Comparison of ENCODE assay signal across 24 cellular contexts in genomic region chr2:2590796-2591541, GRCh38.
DNase-seq lines count a peak whose midpoint lies in the region; ATAC-seq and TF ChIP-seq lines count a peak whose summit lies in the region.
"Had no signal": no experiment of that assay in that cellular context is flagged by ENCODE, and none has a peak within 500 bp of the region (broad histone marks: within the 10 kb centered on the region; RNA-seq: fewer than 3 reads in every experiment).

No MANE protein-coding gene starts in this region.

- H3K4me3 Mint-ChIP-seq in GM23338 = no peak overlapping the region
- no peak overlapping the region for H3K4me3 Mint-ChIP-seq in T-helper 2 cell treated with Interferon-gamma antibody and Interleukin-4, amounts not matched to agents 5 μg/mL and 100 μg/mL, for 36 hours
- H3K4me3 Mint-ChIP-seq: activated CD4-positive, alpha-beta memory T cell treated with anti-CD3 and anti-CD28 coated beads for 36 hours; activated T-cell treated with anti-CD3 and anti-CD28 coated beads, Interleukin-2, amount 50 U/mL, for 72 hours; endodermal cell; naive thymus-derived CD4-positive, alpha-beta T cell; stimulated activated memory B cell treated with anti-CD40 and anti-IgM and Interleukin-4, amounts not matched to agents 10 μg/mL and 1 μg/mL and 100 μg/mL, for 72 hours had no signal

- H4K20me1 ChIP-seq in GM23338 (replicated peaks; ENCODE audit: insufficient read depth) = no peaks in the 10 kb centered on the region
- H4K20me1 ChIP-seq: BLaER1 had no signal

- H3K27ac ChIP-seq in GM23338 (ENCODE audit: low read depth) = no peak overlapping the region
- no peak overlapping the region for H3K27ac ChIP-seq in right cardiac atrium (ENCODE audit: low read length)
- H3K27ac ChIP-seq: BLaER1, upper lobe of left lung had no signal

- intact Hi-C loops in right cardiac atrium (cut with DNase I) = no loop called here

- peaks cover 3% of the 10 kb centered on the region; the same call in 2 of the 3 replicates for H3K9me3 Mint-ChIP-seq in GM23338
- H3K9me3 Mint-ChIP-seq in T-helper 2 cell treated with Interferon-gamma antibody and Interleukin-4, amounts not matched to agents 5 μg/mL and 100 μg/mL, for 36 hours = no peaks in the 10 kb centered on the region

- H3K27me3 Mint-ChIP-seq in GM23338 (ENCODE audit: insufficient read depth, low read depth, poor library complexity) = peaks cover 2% of the 10 kb centered on the region
- H3K27me3 Mint-ChIP-seq in T-helper 2 cell treated with Interferon-gamma antibody and Interleukin-4, amounts not matched to agents 5 μg/mL and 100 μg/mL, for 36 hours (ENCODE audit: low read depth) = no peaks in the 10 kb centered on the region

- H3F3A ChIP-seq in GM23338 (replicated peaks; ENCODE audit: low read depth) = no peaks in the 10 kb centered on the region

- no peak overlapping the region for H3K4me3 ChIP-seq in GM23338
- no peak overlapping the region for H3K4me3 ChIP-seq in right cardiac atrium (ENCODE audit: low read length)
- H3K4me3 ChIP-seq: BLaER1, upper lobe of left lung had no signal

- no peak for TF ChIP-seq CTCF in GM23338 (conservative IDR thresholded peaks at IDR 0.05; ENCODE audit: low read depth in 2 of 2)

- H2AFZ ChIP-seq in GM23338 = no peak overlapping the region; the same call in 1 of the 2 replicates

- H3K27me3 ChIP-seq in GM23338 (ENCODE audit: insufficient read depth) = no peaks in the 10 kb centered on the region
- no peaks in the 10 kb centered on the region for H3K27me3 ChIP-seq in right cardiac atrium (ENCODE audit: control insufficient read depth, insufficient read depth)
- H3K27me3 ChIP-seq: BLaER1, upper lobe of left lung had no signal

- no peaks in the 10 kb centered on the region for H3K79me2 ChIP-seq in GM23338 (replicated peaks; ENCODE audit: insufficient read depth)

- H3K36me3 Mint-ChIP-seq in GM23338 (ENCODE audit: low read depth) = no peaks in the 10 kb centered on the region
- H3K36me3 Mint-ChIP-seq in T-helper 2 cell treated with Interferon-gamma antibody and Interleukin-4, amounts not matched to agents 5 μg/mL and 100 μg/mL, for 36 hours (ENCODE audit: low read depth) = no peaks in the 10 kb centered on the region
- H3K36me3 Mint-ChIP-seq: stimulated activated memory B cell treated with anti-CD40 and anti-IgM and Interleukin-4, amounts not matched to agents 10 μg/mL and 1 μg/mL and 100 μg/mL, for 72 hours had no signal

- DNase-seq in DMS 273 treated with DMSO at 0.1 percent for 48 hours (lab: John Stamatoyannopoulos, UW) (peak; percentile 85), NCI-H1694 treated with DMSO at 0.1 percent for 48 hours (lab: John Stamatoyannopoulos, UW) (peak; percentile 99), SHP77 treated with DMSO at 0.1 percent for 48 hours (lab: John Stamatoyannopoulos, UW) (peak; percentile 76), middle frontal gyrus (ENCODE audit: extremely low spot score, low spot score) (peak; percentile 61), GM23338 (ENCODE audit: low spot score) (no peak), right cardiac atrium (no peak)
- DNase-seq in T-helper 2 cell treated with Interferon-gamma antibody and Interleukin-4, amounts not matched to agents 5 μg/mL and 100 μg/mL, for 36 hours (ENCODE audit: low spot score) = no peak
- DNase-seq: activated CD4-positive, alpha-beta memory T cell treated with anti-CD3 and anti-CD28 coated beads for 36 hours; activated CD4-positive, alpha-beta T cell treated with anti-CD3 and anti-CD28 coated beads for 1 hour; activated T-cell treated with anti-CD3 and anti-CD28 coated beads, Interleukin-2, amount 50 U/mL, for 72 hours; dermis blood vessel endothelial cell; DMS53; GF-D8; kidney; midbrain; NCI-H2029; NCI-H226; NK-92 treated with Interleukin-12 subunit alpha and Interleukin-12 subunit beta, amount 100 ng/mL, for 24 hours; upper lobe of left lung had no signal

- 70% methylated on average over 4 of the region's 4 CpGs for WGBS in right cardiac atrium

- no peaks in the 10 kb centered on the region for H3K9me3 ChIP-seq in right cardiac atrium (ENCODE audit: control insufficient read depth, low read length)
- H3K9me3 ChIP-seq: upper lobe of left lung had no signal

- no peaks in the 10 kb centered on the region for H3K4me1 ChIP-seq in GM23338 (ENCODE audit: insufficient read depth)
- no peaks in the 10 kb centered on the region for H3K4me1 ChIP-seq in right cardiac atrium (ENCODE audit: control insufficient read depth, insufficient read depth, low read length)
- H3K4me1 ChIP-seq: BLaER1, upper lobe of left lung had no signal

- no peak overlapping the region for H3K27ac Mint-ChIP-seq in GM23338
- H3K27ac Mint-ChIP-seq in T-helper 2 cell treated with Interferon-gamma antibody and Interleukin-4, amounts not matched to agents 5 μg/mL and 100 μg/mL, for 36 hours = no peak overlapping the region
- H3K27ac Mint-ChIP-seq: activated CD4-positive, alpha-beta memory T cell treated with anti-CD3 and anti-CD28 coated beads for 36 hours; activated T-cell treated with anti-CD3 and anti-CD28 coated beads, Interleukin-2, amount 50 U/mL, for 72 hours; endodermal cell; stimulated activated memory B cell treated with anti-CD40 and anti-IgM and Interleukin-4, amounts not matched to agents 10 μg/mL and 1 μg/mL and 100 μg/mL, for 72 hours had no signal

- no peak overlapping the region for H3K4me2 ChIP-seq in GM23338
- H3K4me2 ChIP-seq: BLaER1 had no signal

- peaks cover 5% of the 10 kb centered on the region; the same call in 1 of the 2 replicates for H3K9me2 ChIP-seq in GM23338 (ENCODE audit: insufficient read depth)

- no peak for ATAC-seq in GM23338
- ATAC-seq in HG02759 (IDR thresholded peaks at IDR 0.05; ENCODE audit: unreplicated experiment) = no peak
- no peak for ATAC-seq in right cardiac atrium
- ATAC-seq: activated T-cell treated with anti-CD3 and anti-CD28 coated beads, Interleukin-2, amount 50 U/mL, for 72 hours; naive thymus-derived CD4-positive, alpha-beta T cell; stimulated activated memory B cell treated with anti-CD40 and anti-IgM and Interleukin-4, amounts not matched to agents 10 μg/mL and 1 μg/mL and 100 μg/mL, for 72 hours had no signal

- peaks cover 12% of the 10 kb centered on the region for H3K4me1 Mint-ChIP-seq in GM23338
- H3K4me1 Mint-ChIP-seq in T-helper 2 cell treated with Interferon-gamma antibody and Interleukin-4, amounts not matched to agents 5 μg/mL and 100 μg/mL, for 36 hours (ENCODE audit: low read depth) = no peaks in the 10 kb centered on the region
- H3K4me1 Mint-ChIP-seq: endodermal cell; naive thymus-derived CD4-positive, alpha-beta T cell; stimulated activated memory B cell treated with anti-CD40 and anti-IgM and Interleukin-4, amounts not matched to agents 10 μg/mL and 1 μg/mL and 100 μg/mL, for 72 hours had no signal

- H3K36me3 ChIP-seq in GM23338 (ENCODE audit: insufficient read depth) = no peaks in the 10 kb centered on the region
- H3K36me3 ChIP-seq: BLaER1, upper lobe of left lung had no signal

TF ChIP-seq in GM23338, 12 proteins besides CTCF, POLR2A, EP300 and RAD21:
- TF ChIP-seq ZNF331 (CRISPR knock-in tag; IDR thresholded peaks at IDR 0.05; ENCODE audit: low read depth) = no peak
- TF ChIP-seq JUNB (IDR thresholded peaks at IDR 0.05; ENCODE audit: unreplicated experiment) = no peak
- no peak for TF ChIP-seq ETS1 (IDR thresholded peaks at IDR 0.05)
- no peak for TF ChIP-seq REST (IDR thresholded peaks at IDR 0.05; ENCODE audit: unreplicated experiment)
- no peak for TF ChIP-seq NANOG (IDR thresholded peaks at IDR 0.05; ENCODE audit: borderline replicate concordance)
- TF ChIP-seq EZH2phosphoT487 (IDR thresholded peaks at IDR 0.05; ENCODE audit: unreplicated experiment) = no peak
TF ChIP-seq in GM23338: peak in this region for 0.

Comparison
In these comparisons a context has a peak if more than half of its experiments do, and no peak if none do; other contexts are left out.
1. DNase-seq: peak in DMS 273 treated with DMSO at 0.1 percent for 48 hours (single experiment), NCI-H1694 treated with DMSO at 0.1 percent for 48 hours (single experiment), SHP77 treated with DMSO at 0.1 percent for 48 hours (single experiment) and middle frontal gyrus (single experiment); none in GM23338 (single experiment), T-helper 2 cell treated with Interferon-gamma antibody and Interleukin-4, amounts not matched to agents 5 μg/mL and 100 μg/mL, for 36 hours (single experiment) and right cardiac atrium (0 of 3).